In genomic region chr2:88239781-88240180, GRCh38 we compare ENCODE assay signal across 16 cellular contexts.
A peak's percentile ranks its signal among the peaks of the same experiment; 100 is the strongest.
DNase-seq lines count a peak whose midpoint lies in the region; ATAC-seq and TF ChIP-seq lines count a peak whose summit lies in the region.
"Had no signal": no experiment of that assay in that cellular context is flagged by ENCODE, and none has a peak within 500 bp of the region (broad histone marks: within the 10 kb centered on the region; RNA-seq: fewer than 3 reads in every experiment).

No MANE protein-coding gene starts in this region.

- TF ChIP-seq POLR2A in NB4 (IDR thresholded peaks at IDR 0.05; ENCODE audit: extremely low read depth, insufficient read length) = no peak

- H3K27me3 ChIP-seq in osteoblast (ENCODE audit: insufficient read depth, low read length) (no peaks in the 10 kb centered on the region), Caco-2 (replicated peaks; ENCODE audit: control insufficient read depth, insufficient read depth, low read length) (no peaks in the 10 kb centered on the region)
- H3K27me3 ChIP-seq: heart left ventricle, suprapubic skin had no signal

- H3K4me1 Mint-ChIP-seq in activated CD8-positive, alpha-beta memory T cell treated with anti-CD3 and anti-CD28 coated beads, Interleukin-2, amount 10 ng/mL, durations not matched to agents 7 days and 5 days = peaks cover 9% of the 10 kb centered on the region
- no peaks in the 10 kb centered on the region for H3K4me1 Mint-ChIP-seq in Caco-2 (ENCODE audit: low read depth, unreplicated experiment)

- H3K4me3 ChIP-seq in NB4 (ENCODE audit: low read depth, low read length) = no peak overlapping the region
- H3K4me3 ChIP-seq in osteoblast (ENCODE audit: insufficient read depth, low read length) = no peak overlapping the region
- H3K4me3 ChIP-seq in Caco-2 (ENCODE audit: low read depth, low read length) = no peak overlapping the region
- H3K4me3 ChIP-seq: heart left ventricle, lung, suprapubic skin had no signal

- H2AFZ ChIP-seq in osteoblast (ENCODE audit: low read length) = peak overlapping the region; percentile 51

- ATAC-seq in HG02798 (IDR thresholded peaks at IDR 0.05; ENCODE audit: poor library complexity, unreplicated experiment) (peak; percentile 74), GM21381 (IDR thresholded peaks at IDR 0.05; ENCODE audit: unreplicated experiment) (no peak)
- ATAC-seq in activated CD8-positive, alpha-beta memory T cell treated with anti-CD3 and anti-CD28 coated beads, Interleukin-2, amount 10 ng/mL, durations not matched to agents 7 days and 5 days = peak; percentile 68

- no peak overlapping the region for H3K4me2 ChIP-seq in osteoblast (ENCODE audit: insufficient read depth, low read length)

- H3K27ac Mint-ChIP-seq in activated CD8-positive, alpha-beta memory T cell treated with anti-CD3 and anti-CD28 coated beads, Interleukin-2, amount 10 ng/mL, durations not matched to agents 7 days and 5 days = no peak overlapping the region
- H3K27ac Mint-ChIP-seq in Caco-2 (ENCODE audit: unreplicated experiment) = no peak overlapping the region

- BruUV-seq in Caco-2 (replicated peaks; lab: Mats Ljungman, UMichigan) = no TSS peak

- H3K36me3 ChIP-seq in osteoblast (ENCODE audit: insufficient read depth, low read length) (no peaks in the 10 kb centered on the region), Caco-2 (ENCODE audit: control insufficient read depth, insufficient read depth, low read length) (no peaks in the 10 kb centered on the region)
- H3K36me3 ChIP-seq: heart left ventricle, suprapubic skin had no signal

- H3K27ac ChIP-seq in osteoblast (ENCODE audit: low read depth, low read length) = no peak overlapping the region
- H3K27ac ChIP-seq: suprapubic skin had no signal

- H3K9me3 Mint-ChIP-seq in activated CD8-positive, alpha-beta memory T cell treated with anti-CD3 and anti-CD28 coated beads, Interleukin-2, amount 10 ng/mL, durations not matched to agents 7 days and 5 days (ENCODE audit: low read depth) = peaks cover 4% of the 10 kb centered on the region
- H3K9me3 Mint-ChIP-seq in Caco-2 (ENCODE audit: unreplicated experiment) = peaks cover 10% of the 10 kb centered on the region

- peaks cover 2% of the 10 kb centered on the region for H3K27me3 Mint-ChIP-seq in activated CD8-positive, alpha-beta memory T cell treated with anti-CD3 and anti-CD28 coated beads, Interleukin-2, amount 10 ng/mL, durations not matched to agents 7 days and 5 days
- peaks cover 2% of the 10 kb centered on the region for H3K27me3 Mint-ChIP-seq in Caco-2 (ENCODE audit: insufficient read depth, unreplicated experiment)

- no peaks in the 10 kb centered on the region for H3K4me1 ChIP-seq in osteoblast (ENCODE audit: insufficient read depth, low read length)
- no peaks in the 10 kb centered on the region for H3K4me1 ChIP-seq in Caco-2
- H3K4me1 ChIP-seq: suprapubic skin had no signal

- no peaks in the 10 kb centered on the region for H3K79me2 ChIP-seq in osteoblast (ENCODE audit: insufficient read depth, low read length)

- H3K9me3 ChIP-seq in osteoblast (ENCODE audit: low read depth, low read length) (no peaks in the 10 kb centered on the region), Caco-2 (peaks cover 8% of the 10 kb centered on the region)
- H3K9me3 ChIP-seq: heart left ventricle, suprapubic skin had no signal

- no peak for TF ChIP-seq CTCF in NB4 (IDR thresholded peaks at IDR 0.05; ENCODE audit: low read depth, low read length)
- TF ChIP-seq CTCF in osteoblast (IDR thresholded peaks at IDR 0.05; ENCODE audit: extremely low read depth, low read depth, low read length) = no peak
- TF ChIP-seq CTCF in Caco-2 (IDR thresholded peaks at IDR 0.05; ENCODE audit: insufficient read depth in 1 of 2, low read depth in 1 of 2, low read length in 1 of 2, severe bottlenecking in 1 of 2, unreplicated experiment in 1 of 2) = no peak

- no peaks in the 10 kb centered on the region for H4K20me1 ChIP-seq in osteoblast (ENCODE audit: insufficient read depth, low read length)

- POLR2A ChIA-PET in Caco-2 (lab: Charles Lee) = no interaction called here
- POLR2A ChIA-PET in HEK293T (lab: Yijun Ruan, JAX) = no interaction called here

- CTCF ChIA-PET in activated CD8-positive, alpha-beta memory T cell treated with anti-CD3 and anti-CD28 coated beads, Interleukin-2, amount 10 ng/mL, durations not matched to agents 7 days and 5 days (lab: Charles Lee) = no interaction called here
- CTCF ChIA-PET in Caco-2 (lab: Charles Lee) (no interaction called here), HEK293T (lab: Yijun Ruan, JAX) (interaction anchor here (0.7 to 1.1 kb wide), 2 partner anchors 9 to 125 kb away, joined by 3 to 4 read pairs; no protein-coding TSS in a partner anchor)

- H3K36me3 Mint-ChIP-seq in activated CD8-positive, alpha-beta memory T cell treated with anti-CD3 and anti-CD28 coated beads, Interleukin-2, amount 10 ng/mL, durations not matched to agents 7 days and 5 days = peaks cover 1% of the 10 kb centered on the region
- no peaks in the 10 kb centered on the region for H3K36me3 Mint-ChIP-seq in Caco-2 (ENCODE audit: insufficient read depth, unreplicated experiment)

- intact Hi-C loops in Caco-2 (cut with micrococcal nuclease; ENCODE audit: unreplicated experiment) = no loop called here

- DNase-seq in NB4 (ENCODE audit: low read depth) (peak; percentile 93), osteoblast (ENCODE audit: insufficient read length, low spot score, missing footprints) (no peak), Caco-2 (no peak), HEK293T (ENCODE audit: extremely low spot score) (no peak)
- peak; percentile 58 for DNase-seq in activated CD8-positive, alpha-beta memory T cell treated with anti-CD3 and anti-CD28 coated beads, Interleukin-2, amount 10 ng/mL, durations not matched to agents 7 days and 5 days
- DNase-seq: activated CD4-positive, CD25-positive, alpha-beta regulatory T cell; activated effector memory CD4-positive, alpha-beta T cell treated with anti-CD3 and anti-CD28 coated beads, Interleukin-2, amount 50 U/mL, for 16 hours; effector CD8-positive, alpha-beta T cell; EL; heart left ventricle; NCI-H1436 treated with DMSO at 0.1 percent for 48 hours; stimulated activated CD4-positive, alpha-beta T cell treated with anti-CD3 and anti-CD28 coated beads, Interleukin-2, amount 100 ng/mL, for 24 hours had no signal

- no peak overlapping the region for H3K4me3 Mint-ChIP-seq in activated CD8-positive, alpha-beta memory T cell treated with anti-CD3 and anti-CD28 coated beads, Interleukin-2, amount 10 ng/mL, durations not matched to agents 7 days and 5 days
- H3K4me3 Mint-ChIP-seq in Caco-2 (ENCODE audit: unreplicated experiment) = no peak overlapping the region

TF ChIP-seq in HEK293T, 16 proteins besides CTCF, POLR2A, EP300 and RAD21:
- TF ChIP-seq NFRKB (IDR thresholded peaks at IDR 0.05) (no peak), ZNF384 (IDR thresholded peaks at IDR 0.05) (no peak), L3MBTL2 (conservative IDR thresholded peaks at IDR 0.05) (no peak), PKNOX1 (IDR thresholded peaks at IDR 0.05) (no peak), ARNT (IDR thresholded peaks at IDR 0.05) (no peak), CTBP1 (IDR thresholded peaks at IDR 0.05; ENCODE audit: borderline replicate concordance) (no peak), FOXK2 (IDR thresholded peaks at IDR 0.05) (no peak), SP1 (IDR thresholded peaks at IDR 0.05) (no peak), ELF4 (IDR thresholded peaks at IDR 0.05) (no peak), FOXA1 (IDR thresholded peaks at IDR 0.05) (no peak), SUZ12 (IDR thresholded peaks at IDR 0.05) (no peak), FOXM1 (IDR thresholded peaks at IDR 0.05; ENCODE audit: borderline replicate concordance) (no peak), LEF1 (IDR thresholded peaks at IDR 0.05; ENCODE audit: borderline replicate concordance) (no peak), HDGF (IDR thresholded peaks at IDR 0.05; ENCODE audit: borderline replicate concordance) (no peak), BHLHE40 (IDR thresholded peaks at IDR 0.05; ENCODE audit: borderline replicate concordance) (no peak), TARDBP (IDR thresholded peaks at IDR 0.05) (no peak)

Comparison
In these comparisons a context has a peak if more than half of its experiments do, and no peak if none do; other contexts are left out.
1. DNase-seq: peak in NB4 (single experiment) and activated CD8-positive, alpha-beta memory T cell treated with anti-CD3 and anti-CD28 coated beads, Interleukin-2, amount 10 ng/mL, durations not matched to agents 7 days and 5 days (single experiment); none in osteoblast (single experiment), Caco-2 (0 of 2) and HEK293T (single experiment).